ENCODE assay signal across 1 cellular context in genomic region chr3:43177092-43177491, GRCh38.
TF ChIP-seq lines count a peak whose summit lies in the region.

No MANE protein-coding gene starts in this region.

TF ChIP-seq in H1, 55 proteins besides CTCF, POLR2A, EP300 and RAD21 (continued from another document):
- TF ChIP-seq POU5F1 (IDR thresholded peaks at IDR 0.05; ENCODE audit: low read depth, low read length) (no peak), GABPA (IDR thresholded peaks at IDR 0.05; ENCODE audit: borderline replicate concordance, insufficient read depth, low read length) (no peak), CHD2 (IDR thresholded peaks at IDR 0.05; ENCODE audit: low read length) (no peak)
